In genomic region chr22:48564995-48565394, GRCh38 we compare ENCODE assay signal across 22 cellular contexts.
"Had no signal": no experiment of that assay in that cellular context is flagged by ENCODE, and none has a peak within 500 bp of the region (broad histone marks: within the 10 kb centered on the region; RNA-seq: fewer than 3 reads in every experiment).

No MANE protein-coding gene starts in this region.

- ATAC-seq: left colon; left lung; mucosa of descending colon; naive thymus-derived CD4-positive, alpha-beta T cell; natural killer cell treated with Interleukin-12 subunit alpha and Interleukin-12 subunit beta and Interleukin-15 and Interleukin-18, amount 100 ng/mL, for 72 hours; psoas muscle; right lobe of liver; stimulated activated memory B cell treated with anti-CD40 and anti-IgM and Interleukin-4, amounts not matched to agents 10 μg/mL and 1 μg/mL and 100 μg/mL, for 72 hours; stimulated activated naive CD8-positive, alpha-beta T cell treated with anti-CD3 and anti-CD28 coated beads, Interleukin-15, amount 100 ng/mL, for 72 hours had no signal

- DNase-seq: hippocampal formation; left colon; midbrain; naive thymus-derived CD4-positive, alpha-beta T cell; nucleus accumbens; stimulated activated CD4-positive, alpha-beta T cell treated with anti-CD3 and anti-CD28 coated beads, Interleukin-1b, Interleukin-23, amount 100 ng/mL, for 48 hours; stimulated activated CD4-positive, alpha-beta T cell treated with anti-CD3 and anti-CD28 coated beads, Interleukin-2, amount 100 ng/mL, for 48 hours; stimulated activated CD4-positive, alpha-beta T cell treated with anti-CD3 and anti-CD28 coated beads, Interleukin-4, amount 100 ng/mL, for 4 hours; stimulated activated CD8-positive, alpha-beta memory T cell treated with anti-CD3 and anti-CD28 coated beads, Interleukin-4, amount 100 ng/mL, for 48 hours; stimulated activated naive CD4-positive, alpha-beta T cell treated with Interleukin-2 at 50 U/mL for 16 hours; stimulated activated naive CD8-positive, alpha-beta T cell treated with anti-CD3 and anti-CD28 coated beads, Interleukin-15, amount 100 ng/mL, for 72 hours; substantia nigra; uterus had no signal

- H3K4me3 ChIP-seq: left lung, mucosa of descending colon, psoas muscle, right lobe of liver, smooth muscle cell, tibial nerve, uterus had no signal

- H3K27me3 ChIP-seq: right lobe of liver, tibial nerve, uterus had no signal

- H3K27ac ChIP-seq: left lung, parathyroid adenoma, psoas muscle, right lobe of liver, uterus had no signal

- H3K4me1 ChIP-seq: left lung, parathyroid adenoma, psoas muscle, right lobe of liver, uterus had no signal

- H3K9me3 ChIP-seq: mucosa of descending colon, psoas muscle, right lobe of liver, uterus had no signal

- H3K36me3 ChIP-seq: left lung, right lobe of liver, tibial nerve, uterus had no signal
